In the genomic region with DNA sequence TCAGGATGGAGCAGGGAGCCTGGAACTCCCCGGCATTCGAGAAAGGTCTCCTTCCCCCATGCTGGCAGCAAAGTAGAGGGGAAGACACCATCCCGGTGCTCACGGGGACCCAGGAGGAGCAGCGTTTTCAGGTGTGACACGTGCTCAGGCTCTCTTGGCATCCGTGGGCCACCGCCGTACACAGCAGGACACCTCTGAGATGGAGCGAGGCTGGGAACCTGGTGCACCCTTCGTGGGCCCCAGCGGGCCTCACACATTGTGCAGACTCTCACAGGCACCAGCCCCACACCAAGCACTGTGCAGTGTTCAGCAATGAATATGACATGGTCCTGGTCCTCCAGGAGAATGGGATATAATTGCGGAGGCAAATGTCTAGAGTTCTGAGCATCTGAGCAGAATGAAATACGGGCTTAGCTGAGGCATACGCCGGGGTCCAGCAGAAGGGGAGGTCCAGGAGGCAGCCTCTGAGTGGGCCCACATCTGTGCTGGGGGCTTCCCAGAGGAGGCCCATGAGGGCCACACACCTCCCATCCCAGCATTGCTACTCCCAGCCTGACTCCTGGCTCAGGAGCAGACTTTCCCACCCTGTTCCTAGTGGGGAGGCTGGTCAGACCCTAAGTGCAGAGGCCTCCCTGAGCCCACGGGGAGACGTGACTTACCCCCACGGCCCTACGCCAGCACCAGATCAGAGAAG, we compare ENCODE assay signal across 10 cellular contexts.
DNase-seq lines count a peak whose midpoint lies in the region; ATAC-seq and TF ChIP-seq lines count a peak whose summit lies in the region.
"Had no signal": no experiment of that assay in that cellular context is flagged by ENCODE, and none has a peak within 500 bp of the region (broad histone marks: within the 10 kb centered on the region; RNA-seq: fewer than 3 reads in every experiment).

No MANE protein-coding gene starts in this region.

- POLR2A ChIA-PET in CD8-positive, alpha-beta memory T cell (lab: Charles Lee), result interaction anchor here (0.5 to 1.3 kb wide), 2 partner anchors 91 to 107 kb away, joined by 3 to 5 read pairs; no protein-coding TSS in a partner anchor

- H3K4me1 Mint-ChIP-seq in CD8-positive, alpha-beta memory T cell, result peaks cover 28 to 64% (median 43%) of the 10 kb centered on the region in 3 donors

- CTCF ChIA-PET in CD8-positive, alpha-beta memory T cell (lab: Charles Lee), result no interaction called here

- H3K4me3 Mint-ChIP-seq in CD8-positive, alpha-beta memory T cell, result peak overlapping the region; percentile 69 to 81 (median 76)

- H3K9me3 ChIP-seq in CD8-positive, alpha-beta memory T cell (ENCODE audit: low read length), result no peaks in the 10 kb centered on the region
- no peaks in the 10 kb centered on the region for H3K9me3 ChIP-seq in Peyer's patch
- H3K9me3 ChIP-seq: pancreas had no signal

- H3K27ac ChIP-seq in CD8-positive, alpha-beta memory T cell (ENCODE audit: low read depth, low read length), result no peak overlapping the region
- H3K27ac ChIP-seq in Peyer's patch, result peak overlapping the region; percentile 38 to 97 (median 91)

- DNase-seq in CD8-positive, alpha-beta memory T cell, result no peak
- no peak for DNase-seq in Peyer's patch
- no peak for DNase-seq in epithelial cell of proximal tubule (ENCODE audit: low read depth)
- peak; percentile 76 for DNase-seq in posterior vena cava (ENCODE audit: low spot score)
- DNase-seq in NCI-H524 treated with DMSO at 0.1 percent for 48 hours (lab: John Stamatoyannopoulos, UW), result no peak
- DNase-seq in H4 (ENCODE audit: low spot score), result no peak
- DNase-seq: NCI-H774 had no signal

- no peak for TF ChIP-seq CTCF in Peyer's patch (IDR thresholded peaks at IDR 0.05)
- TF ChIP-seq CTCF in epithelial cell of proximal tubule (conservative IDR thresholded peaks at IDR 0.05; ENCODE audit: low read depth, low read length), result no peak

- intact Hi-C loops in posterior vena cava (cut with DNase I), result no loop called here

- peaks cover 24% of the 10 kb centered on the region for H3K4me1 ChIP-seq in CD8-positive, alpha-beta memory T cell (ENCODE audit: insufficient read depth, low read length)
- peaks cover 9 to 62% (median 13%) of the 10 kb centered on the region in 4 donors for H3K4me1 ChIP-seq in Peyer's patch

- TF ChIP-seq POLR2A in Peyer's patch (IDR thresholded peaks at IDR 0.05), result no peak

- no peak for ATAC-seq in GM21423 (IDR thresholded peaks at IDR 0.05; ENCODE audit: unreplicated experiment)
- ATAC-seq in GM19463 (IDR thresholded peaks at IDR 0.05; ENCODE audit: unreplicated experiment), result no peak

- no peaks in the 10 kb centered on the region for H3K9me3 Mint-ChIP-seq in CD8-positive, alpha-beta memory T cell

- no peak overlapping the region for H3K4me3 ChIP-seq in CD8-positive, alpha-beta memory T cell (ENCODE audit: low read length)
- H3K4me3 ChIP-seq in Peyer's patch (peak overlapping the region in 2 of 4 donors; percentile 80 to 94), epithelial cell of proximal tubule (ENCODE audit: low read depth, low read length) (peak overlapping the region; percentile 86)

- no peaks in the 10 kb centered on the region for H3K27me3 ChIP-seq in CD8-positive, alpha-beta memory T cell (ENCODE audit: insufficient read depth, low read length, poor library complexity, severe bottlenecking)
- H3K27me3 ChIP-seq in Peyer's patch, result no peaks in the 10 kb centered on the region
- H3K27me3 ChIP-seq: pancreas had no signal

- peak overlapping the region; percentile 7 to 88 (median 72) for H3K27ac Mint-ChIP-seq in CD8-positive, alpha-beta memory T cell

- no peaks in the 10 kb centered on the region for H3K27me3 Mint-ChIP-seq in CD8-positive, alpha-beta memory T cell

- peaks cover 0 to 8% (median 1%) of the 10 kb centered on the region in 3 donors for H3K36me3 Mint-ChIP-seq in CD8-positive, alpha-beta memory T cell

- H3K36me3 ChIP-seq in CD8-positive, alpha-beta memory T cell (ENCODE audit: insufficient read depth, low read length), result no peaks in the 10 kb centered on the region
- H3K36me3 ChIP-seq in Peyer's patch, result peaks cover 0 to 11% (median 0%) of the 10 kb centered on the region in 3 donors
- H3K36me3 ChIP-seq: pancreas had no signal
